ENCODE assay signal across 18 cellular contexts in the genomic region with DNA sequence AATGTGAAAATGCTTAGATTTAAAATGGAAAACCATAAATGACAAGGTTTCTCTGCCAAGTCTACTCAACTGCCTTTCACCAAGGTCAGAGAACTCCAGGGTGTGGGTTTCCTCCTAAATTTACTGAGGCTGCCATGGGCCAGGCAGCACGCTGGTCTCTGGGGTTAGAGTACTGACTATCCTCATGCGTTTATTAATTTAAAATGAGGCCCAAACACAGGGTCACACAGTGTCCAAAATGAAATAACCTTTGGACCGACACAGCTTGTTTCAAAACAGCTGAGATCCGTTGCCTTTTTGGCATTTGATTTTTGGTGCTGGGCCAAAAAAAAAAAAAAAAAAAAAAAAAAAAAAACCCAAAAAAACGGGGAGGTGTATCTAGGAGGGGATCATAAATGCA. TPM values are rescaled to one million over a fixed set of nuclear protein-coding genes. Genes with fewer than 3 reads are reported as not detected.
DNase-seq lines count a peak whose midpoint lies in the region; ATAC-seq and TF ChIP-seq lines count a peak whose summit lies in the region.
"Had no signal": no experiment of that assay in that cellular context is flagged by ENCODE, and none has a peak within 500 bp of the region (broad histone marks: within the 10 kb centered on the region; RNA-seq: fewer than 3 reads in every experiment).

No MANE protein-coding gene starts in this region.

- H3K36me3 ChIP-seq in BLaER1 (no peaks in the 10 kb centered on the region), adipocyte (ENCODE audit: control insufficient read depth, insufficient read depth, low read length, severe bottlenecking) (no peaks in the 10 kb centered on the region), muscle layer of duodenum (ENCODE audit: control insufficient read depth in 1 of 2, insufficient read depth in 2 of 2, low read length in 2 of 2) (no peaks in the 10 kb centered on the region)
- H3K36me3 ChIP-seq: HAP-1 had no signal

- H3K27ac ChIP-seq in BLaER1 = no peak overlapping the region
- H3K27ac ChIP-seq in muscle layer of duodenum (ENCODE audit: low read length) = peak overlapping the region; percentile 8
- H3K27ac ChIP-seq: KMS-11, PC-9 had no signal

- peak; percentile 67 to 89 for ATAC-seq in left cardiac atrium
- ATAC-seq in HG02852 (IDR thresholded peaks at IDR 0.05; ENCODE audit: unreplicated experiment) = no peak

- intact Hi-C loops in left cardiac atrium (cut with DNase I) = no loop called here

- POLR2A ChIA-PET in HEK293T (lab: Yijun Ruan, JAX) = no interaction called here

- H3K27me3 ChIP-seq in BLaER1 (no peaks in the 10 kb centered on the region), adipocyte (replicated peaks; ENCODE audit: control insufficient read depth, insufficient read depth, low read length) (no peaks in the 10 kb centered on the region), muscle layer of duodenum (ENCODE audit: low read depth, low read length) (no peaks in the 10 kb centered on the region)

- no peak overlapping the region for H3K9ac ChIP-seq in BLaER1
- H3K9ac ChIP-seq in adipocyte (ENCODE audit: low read length) = peak overlapping the region; percentile 52
- H3K9ac ChIP-seq: KMS-11 had no signal

- H3K9me3 ChIP-seq in BLaER1 (no peaks in the 10 kb centered on the region), adipocyte (ENCODE audit: control insufficient read depth, low read length) (peaks cover 10% of the 10 kb centered on the region), muscle layer of duodenum (ENCODE audit: control insufficient read depth in 1 of 2, low read length in 2 of 2) (peaks cover 0 to 8% of the 10 kb centered on the region in 2 donors)
- H3K9me3 ChIP-seq: HAP-1 had no signal

- CTCF ChIA-PET in HEK293T (lab: Yijun Ruan, JAX) = no interaction called here

- H3K4me1 ChIP-seq in BLaER1 (peaks cover 9% of the 10 kb centered on the region), adipocyte (ENCODE audit: control insufficient read depth, insufficient read depth, low read length) (peaks cover 22% of the 10 kb centered on the region), muscle layer of duodenum (ENCODE audit: control insufficient read depth in 1 of 2, insufficient read depth in 2 of 2, low read length in 2 of 2) (peaks cover 0 to 5% of the 10 kb centered on the region in 2 donors)
- H3K4me1 ChIP-seq: HAP-1 had no signal

- DNase-seq in adipocyte (ENCODE audit: low read depth) (no peak), left cardiac atrium (no peak), HEK293T (ENCODE audit: extremely low spot score) (no peak), NCI-H774 (lab: John Stamatoyannopoulos, UW) (no peak)
- DNase-seq in stimulated activated CD4-positive, alpha-beta T cell treated with anti-CD3 and anti-CD28 coated beads, Interleukin-4, amount 100 ng/mL, for 1 hour = no peak
- DNase-seq: AML-193; CD4-positive, alpha-beta T cell; DMS79; NCI-H1048; NCI-H1436 treated with DMSO at 0.1 percent for 48 hours; NCI-H2029 treated with DMSO at 0.1 percent for 48 hours; NCI-H748 treated with DMSO at 0.1 percent for 48 hours; PC-9 had no signal

- H3K4me3 ChIP-seq in BLaER1 (no peak overlapping the region), adipocyte (ENCODE audit: low read length) (peak overlapping the region; percentile 24), muscle layer of duodenum (ENCODE audit: low read depth in 1 of 2, low read length in 2 of 2) (no peak overlapping the region)
- H3K4me3 ChIP-seq: HAP-1, PC-9 had no signal

- H4K20me1 ChIP-seq in BLaER1 = no peaks in the 10 kb centered on the region

- peak overlapping the region; percentile 58 for H3K4me2 ChIP-seq in BLaER1
- H3K4me2 ChIP-seq: KMS-11, PC-9 had no signal

TF ChIP-seq in HEK293T, 16 proteins besides CTCF, POLR2A, EP300 and RAD21:
- TF ChIP-seq TARDBP (IDR thresholded peaks at IDR 0.05) = no peak
- no peak for TF ChIP-seq L3MBTL2 (conservative IDR thresholded peaks at IDR 0.05)
- no peak for TF ChIP-seq HDGF (IDR thresholded peaks at IDR 0.05; ENCODE audit: borderline replicate concordance)
- no peak for TF ChIP-seq FOXK2 (IDR thresholded peaks at IDR 0.05)
- no peak for TF ChIP-seq LEF1 (IDR thresholded peaks at IDR 0.05; ENCODE audit: borderline replicate concordance)
- TF ChIP-seq, protein P1, sequence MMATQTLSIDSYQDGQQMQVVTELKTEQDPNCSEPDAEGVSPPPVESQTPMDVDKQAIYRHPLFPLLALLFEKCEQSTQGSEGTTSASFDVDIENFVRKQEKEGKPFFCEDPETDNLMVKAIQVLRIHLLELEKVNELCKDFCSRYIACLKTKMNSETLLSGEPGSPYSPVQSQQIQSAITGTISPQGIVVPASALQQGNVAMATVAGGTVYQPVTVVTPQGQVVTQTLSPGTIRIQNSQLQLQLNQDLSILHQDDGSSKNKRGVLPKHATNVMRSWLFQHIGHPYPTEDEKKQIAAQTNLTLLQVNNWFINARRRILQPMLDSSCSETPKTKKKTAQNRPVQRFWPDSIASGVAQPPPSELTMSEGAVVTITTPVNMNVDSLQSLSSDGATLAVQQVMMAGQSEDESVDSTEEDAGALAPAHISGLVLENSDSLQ (IDR thresholded peaks at IDR 0.05) = no peak
- TF ChIP-seq SP1 (IDR thresholded peaks at IDR 0.05) = no peak
- no peak for TF ChIP-seq FOXM1 (IDR thresholded peaks at IDR 0.05; ENCODE audit: borderline replicate concordance)
- no peak for TF ChIP-seq FOXA1 (IDR thresholded peaks at IDR 0.05)
- no peak for TF ChIP-seq NFRKB (IDR thresholded peaks at IDR 0.05)

RNA-seq across cellular contexts. Expression of a gene that starts 14.6 kb away (rescaled TPM):
- 1 to 10 TPM in 1 of 2 donors, under 1 TPM in 1; 0.73 to 1.6 TPM for total RNA-seq in left cardiac atrium
